Comparison of ENCODE assay signal across 23 cellular contexts in the genomic region with DNA sequence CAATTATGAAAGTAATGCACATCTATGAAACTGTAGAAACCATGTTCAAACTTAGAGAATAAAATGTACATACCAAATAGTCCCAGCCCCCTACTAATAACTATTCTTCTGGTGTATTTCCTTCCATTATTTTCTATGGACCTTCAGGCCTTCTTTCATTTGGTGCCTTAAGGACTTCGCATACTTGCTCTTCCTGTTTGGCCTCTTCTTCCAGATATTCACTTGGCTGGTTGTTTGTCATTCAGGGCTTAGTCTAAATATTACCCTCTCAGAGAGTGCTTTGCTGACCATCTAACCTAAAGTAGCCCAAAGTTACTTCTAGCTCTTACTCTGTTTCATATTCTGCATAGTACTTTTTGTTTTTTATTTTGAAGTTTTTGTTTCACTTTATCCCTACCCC.
"Had no signal": no experiment of that assay in that cellular context is flagged by ENCODE, and none has a peak within 500 bp of the region (broad histone marks: within the 10 kb centered on the region; RNA-seq: fewer than 3 reads in every experiment).

No MANE protein-coding gene starts in this region.

- H3K27me3 ChIP-seq: heart left ventricle, hepatocyte, neutrophil, sigmoid colon, stomach, thyroid gland, vagina had no signal

- H3K9me3 Mint-ChIP-seq: effector memory CD8-positive, alpha-beta T cell; natural killer cell treated with Interleukin-12 subunit alpha and Interleukin-12 subunit beta and Interleukin-15 and Interleukin-18, amount 100 ng/mL, for 72 hours; stimulated activated effector memory CD8-positive, alpha-beta T cell treated with anti-CD3 and anti-CD28 coated beads, Interleukin-12 subunit alpha, Interleukin-12 subunit beta, amount 100 ng/mL, for 72 hours had no signal

- H3K36me3 Mint-ChIP-seq: natural killer cell treated with Interleukin-12 subunit alpha and Interleukin-12 subunit beta and Interleukin-15 and Interleukin-18, amount 100 ng/mL, for 72 hours; stimulated activated effector memory CD8-positive, alpha-beta T cell treated with anti-CD3 and anti-CD28 coated beads, Interleukin-12 subunit alpha, Interleukin-12 subunit beta, amount 100 ng/mL, for 72 hours had no signal

- H3K4me1 Mint-ChIP-seq: neural crest cell; stimulated activated effector memory CD8-positive, alpha-beta T cell treated with anti-CD3 and anti-CD28 coated beads, Interleukin-12 subunit alpha, Interleukin-12 subunit beta, amount 100 ng/mL, for 72 hours had no signal

- H3K4me3 Mint-ChIP-seq: effector memory CD8-positive, alpha-beta T cell; natural killer cell treated with Interleukin-12 subunit alpha and Interleukin-12 subunit beta and Interleukin-15 and Interleukin-18, amount 100 ng/mL, for 72 hours; neural crest cell; stimulated activated effector memory CD8-positive, alpha-beta T cell treated with anti-CD3 and anti-CD28 coated beads, Interleukin-12 subunit alpha, Interleukin-12 subunit beta, amount 100 ng/mL, for 72 hours had no signal

- ATAC-seq: effector memory CD8-positive, alpha-beta T cell; esophagus mucosa; gastrocnemius medialis; heart left ventricle; left ventricle myocardium superior; lower lobe of right lung; natural killer cell treated with Interleukin-12 subunit alpha and Interleukin-12 subunit beta and Interleukin-15 and Interleukin-18, amount 100 ng/mL, for 72 hours; psoas muscle; right cardiac atrium; stimulated activated effector memory CD8-positive, alpha-beta T cell treated with anti-CD3 and anti-CD28 coated beads, Interleukin-12 subunit alpha, Interleukin-12 subunit beta, amount 100 ng/mL, for 72 hours had no signal

- H3K4me3 ChIP-seq: gastrocnemius medialis, heart left ventricle, hepatocyte, lower lobe of right lung, psoas muscle, sigmoid colon, stomach, thyroid gland, vagina had no signal

- H3K9me3 ChIP-seq: gastrocnemius medialis, heart left ventricle, lower lobe of right lung, neutrophil, psoas muscle, sigmoid colon, stomach, thyroid gland, vagina had no signal

- DNase-seq: cortex of kidney; effector memory CD8-positive, alpha-beta T cell; foreskin fibroblast; gastrocnemius medialis; heart left ventricle; left ventricle myocardium superior; lower lobe of right lung; psoas muscle; right cardiac atrium; sigmoid colon; stimulated activated CD4-positive, alpha-beta T cell treated with anti-CD3 and anti-CD28 coated beads, Interleukin-2, amount 100 ng/mL, for 24 hours; stimulated activated CD4-positive, alpha-beta T cell treated with anti-CD3 and anti-CD28 coated beads, Interleukin-4, amount 100 ng/mL, for 24 hours; stimulated activated naive CD4-positive, alpha-beta T cell treated with Interleukin-2 at 50 U/mL for 16 hours; stomach; thyroid gland had no signal

- H3K4me1 ChIP-seq: gastrocnemius medialis, heart left ventricle, lower lobe of right lung, psoas muscle, sigmoid colon, stomach, thyroid gland, vagina had no signal

- H3K36me3 ChIP-seq: gastrocnemius medialis, heart left ventricle, lower lobe of right lung, neutrophil, sigmoid colon, stomach, thyroid gland, vagina had no signal

- H3K27ac ChIP-seq: epithelial cell of prostate, gastrocnemius medialis, heart left ventricle, hepatocyte, lower lobe of right lung, neutrophil, psoas muscle, sigmoid colon, stomach, thyroid gland, vagina had no signal

- H3K27ac Mint-ChIP-seq: effector memory CD8-positive, alpha-beta T cell; natural killer cell treated with Interleukin-12 subunit alpha and Interleukin-12 subunit beta and Interleukin-15 and Interleukin-18, amount 100 ng/mL, for 72 hours; stimulated activated effector memory CD8-positive, alpha-beta T cell treated with anti-CD3 and anti-CD28 coated beads, Interleukin-12 subunit alpha, Interleukin-12 subunit beta, amount 100 ng/mL, for 72 hours had no signal
